ENCODE assay signal across 14 cellular contexts in genomic region chr5:52786391-52786790, GRCh38. TPM values are rescaled to one million over a fixed set of nuclear protein-coding genes. Genes with fewer than 3 reads are reported as not detected.
DNase-seq lines count a peak whose midpoint lies in the region; ATAC-seq and TF ChIP-seq lines count a peak whose summit lies in the region.
"Had no signal": no experiment of that assay in that cellular context is flagged by ENCODE, and none has a peak within 500 bp of the region (broad histone marks: within the 10 kb centered on the region; RNA-seq: fewer than 3 reads in every experiment).

No MANE protein-coding gene starts in this region.

- peaks cover 21% of the 10 kb centered on the region for H3K36me3 Mint-ChIP-seq in Calu3 (ENCODE audit: insufficient read depth, unreplicated experiment)

- H3K4me1 ChIP-seq in MM.1S (ENCODE audit: low read length) (no peaks in the 10 kb centered on the region), esophagus muscularis mucosa (peaks cover 9 to 26% (median 22%) of the 10 kb centered on the region in 4 donors), sigmoid colon (peaks cover 0 to 26% (median 15%) of the 10 kb centered on the region in 4 donors)

- TF ChIP-seq POLR2A in esophagus muscularis mucosa (IDR thresholded peaks at IDR 0.05; ENCODE audit: low read depth): no peak
- no peak for TF ChIP-seq POLR2A in sigmoid colon (IDR thresholded peaks at IDR 0.05)
- no peak for TF ChIP-seq POLR2A in lower leg skin (IDR thresholded peaks at IDR 0.05)

- no peaks in the 10 kb centered on the region for H3K79me2 ChIP-seq in MM.1S (ENCODE audit: low read length)

- peak overlapping the region; percentile 27 for H3K27ac Mint-ChIP-seq in Calu3 (ENCODE audit: unreplicated experiment)

- H3K4me3 Mint-ChIP-seq in Calu3 (ENCODE audit: low read depth, unreplicated experiment): peak overlapping the region; percentile 90

- H3K4me3 ChIP-seq in MM.1S (ENCODE audit: low read length) (no peak overlapping the region), esophagus muscularis mucosa (peak overlapping the region in 3 of 4 donors; percentile 69 to 85 (median 74)), sigmoid colon (no peak overlapping the region), lower leg skin (ENCODE audit: low read depth, poor library complexity, severe bottlenecking) (no peak overlapping the region)
- H3K4me3 ChIP-seq: K562 had no signal

- H3K9ac ChIP-seq in MM.1S (ENCODE audit: low read length): no peak overlapping the region

- 40% methylated on average over 4 of the region's 4 CpGs for WGBS in esophagus muscularis mucosa
- WGBS in sigmoid colon, 2 donors: 21 to 55% methylated on average over 4 of the region's 4 CpGs
- 58 to 61% methylated on average over 4 of the region's 4 CpGs for WGBS in lower leg skin, 2 donors

- H2AFZ ChIP-seq in MM.1S (ENCODE audit: low read length): no peak overlapping the region

- no peak for ATAC-seq in HG03135 (IDR thresholded peaks at IDR 0.05; ENCODE audit: unreplicated experiment)

- TF ChIP-seq CTCF in Calu3 (IDR thresholded peaks at IDR 0.05; ENCODE audit: unreplicated experiment) (no peak), MM.1S (IDR thresholded peaks at IDR 0.05; ENCODE audit: low read length) (no peak), esophagus muscularis mucosa (IDR thresholded peaks at IDR 0.05) (no peak), sigmoid colon (IDR thresholded peaks at IDR 0.05) (no peak), lower leg skin (IDR thresholded peaks at IDR 0.05) (no peak)

- H4K20me1 ChIP-seq in MM.1S (ENCODE audit: insufficient read depth, low read length): no peaks in the 10 kb centered on the region

- no peaks in the 10 kb centered on the region for H3K27me3 Mint-ChIP-seq in Calu3 (ENCODE audit: unreplicated experiment)

- H3K9me3 ChIP-seq in MM.1S (replicated peaks; ENCODE audit: insufficient read depth, low read length): no peaks in the 10 kb centered on the region
- H3K9me3 ChIP-seq in esophagus muscularis mucosa: no peaks in the 10 kb centered on the region
- H3K9me3 ChIP-seq in sigmoid colon: no peaks in the 10 kb centered on the region

- H3K27ac ChIP-seq in MM.1S (ENCODE audit: low read length) (no peak overlapping the region), esophagus muscularis mucosa (replicated peaks in 1 of 4) (peak overlapping the region in 3 of 4 donors; percentile 92 to 94 (median 93)), sigmoid colon (peak overlapping the region; percentile 91 to 97 (median 95))
- H3K27ac ChIP-seq: GM23248 had no signal

- no peaks in the 10 kb centered on the region for H3F3A ChIP-seq in MM.1S (ENCODE audit: insufficient read depth, low read length)

- no peaks in the 10 kb centered on the region for H3K9me3 Mint-ChIP-seq in Calu3 (ENCODE audit: low read depth, unreplicated experiment)
- H3K9me3 Mint-ChIP-seq: dendritic cell treated with granulocyte-macrophage colony-stimulating factor and Interleukin-4, amounts not matched to agents 40 ng/mL and 50 ng/mL, for 4 days had no signal

- H3K4me1 Mint-ChIP-seq in Calu3 (ENCODE audit: low read depth, unreplicated experiment): peaks cover 46% of the 10 kb centered on the region

- DNase-seq in Calu3 (no peak), MM.1S (no peak), esophagus muscularis mucosa (ENCODE audit: extremely low spot score) (no peak), sigmoid colon (no peak), lower leg skin (ENCODE audit: low spot score in 2 of 2) (no peak), kidney glomerular epithelial cell (lab: John Stamatoyannopoulos, UW) (no peak), nucleus accumbens (lab: John Stamatoyannopoulos, UW) (no peak)
- DNase-seq: GDM1, NCI-H1694, NCI-H510A had no signal

- TF ChIP-seq EP300 in esophagus muscularis mucosa (IDR thresholded peaks at IDR 0.05) (no peak), sigmoid colon (IDR thresholded peaks at IDR 0.05) (no peak)

- no peaks in the 10 kb centered on the region for H3K9me2 ChIP-seq in MM.1S (replicated peaks; ENCODE audit: insufficient read depth, low read length)

- H3K4me2 ChIP-seq in MM.1S (ENCODE audit: low read depth, low read length): peak overlapping the region; percentile 98; the same call in 1 of the 2 replicates

- CTCF ChIA-PET in Calu3 (lab: Charles Lee): interaction anchor here (1.2 kb wide), 1 partner anchor 13 kb away, joined by 4 read pairs; no protein-coding TSS in a partner anchor

- H3K27me3 ChIP-seq in MM.1S (replicated peaks; ENCODE audit: insufficient read depth, low read length): no peaks in the 10 kb centered on the region
- no peaks in the 10 kb centered on the region for H3K27me3 ChIP-seq in esophagus muscularis mucosa
- no peaks in the 10 kb centered on the region for H3K27me3 ChIP-seq in sigmoid colon

- intact Hi-C loops in Calu3 (cut with micrococcal nuclease; ENCODE audit: unreplicated experiment): loop anchor here (2.0 to 5.0 kb wide), 2 partner anchors 76 to 94 kb away; no protein-coding TSS in a partner anchor
- intact Hi-C loops in esophagus muscularis mucosa (cut with DNase I): no loop called here
- intact Hi-C loops in sigmoid colon (cut with DNase I): loop anchor here (5.0 kb wide), 2 partner anchors 59 to 76 kb away; no protein-coding TSS in a partner anchor
- intact Hi-C loops in lower leg skin (cut with DNase I; ENCODE audit: low total_unique reads): no loop called here

- no TSS peak for BruUV-seq in Calu3 (replicated peaks; lab: Mats Ljungman, UMichigan)

- no peaks in the 10 kb centered on the region for H3K36me3 ChIP-seq in MM.1S (replicated peaks; ENCODE audit: insufficient read depth, low read length)
- H3K36me3 ChIP-seq in esophagus muscularis mucosa: no peaks in the 10 kb centered on the region
- H3K36me3 ChIP-seq in sigmoid colon: no peaks in the 10 kb centered on the region

RNA-seq across cellular contexts. Expression of gene ITGA1, which starts 1.3 kb away (rescaled TPM):
- 18.9 and 20.2 TPM in 2 replicates for total RNA-seq in Calu3 (2022)
- 100 to 1,000 TPM; 228 to 302 (median 235) TPM for total RNA-seq in esophagus muscularis mucosa
- total RNA-seq in sigmoid colon: 100 to 1,000 TPM; 162 to 511 (median 209) TPM
- 1 to 10 TPM; 1.8 to 8.0 (median 4.4) TPM for polyA plus RNA-seq in sigmoid colon
- 10 to 100 TPM in 1 of 4 donors, 1 to 10 TPM in 3; 2.4 to 10.7 (median 5.4) TPM for total RNA-seq in lower leg skin
- polyA plus RNA-seq: K562 had no signal

RNA-seq across cellular contexts. Expression of gene PELO, which starts 1.3 kb away (rescaled TPM):
- total RNA-seq in Calu3 (2022) (24.6 and 26.4 TPM in 2 replicates), esophagus muscularis mucosa (10 to 100 TPM; 43.1 to 77.7 (median 69.7) TPM), sigmoid colon (10 to 100 TPM; 37.1 to 60.1 (median 44.7) TPM), lower leg skin (10 to 100 TPM; 13.3 to 16.5 (median 13.9) TPM)
- 1 to 10 TPM; 3.9 to 8.3 (median 7.8) TPM for polyA plus RNA-seq in sigmoid colon

Comparison
In these comparisons a context has a peak if more than half of its experiments do, and no peak if none do; other contexts are left out.
1. H3K4me3 ChIP-seq: peak in esophagus muscularis mucosa (3 of 4); none in MM.1S (single experiment), sigmoid colon (0 of 4) and lower leg skin (single experiment).
2. intact Hi-C loops: an anchor here in Calu3 (2.0 to 5.0 kb wide) and sigmoid colon (5.0 kb wide); none called in esophagus muscularis mucosa and lower leg skin.